Comparison of ENCODE assay signal across 34 cellular contexts in genomic region chr1:217478450-217478849, GRCh38.
"Had no signal": no experiment of that assay in that cellular context is flagged by ENCODE, and none has a peak within 500 bp of the region (broad histone marks: within the 10 kb centered on the region; RNA-seq: fewer than 3 reads in every experiment).

No MANE protein-coding gene starts in this region.

- ATAC-seq: activated CD8-positive, alpha-beta T cell treated with anti-CD3 and anti-CD28 coated beads for 36 hours; activated naive CD4-positive, alpha-beta T cell treated with anti-CD3 and anti-CD28 coated beads, Interleukin-2, amount 50 U/mL, for 72 hours; activated T-helper 17 cell treated with anti-CD3 and anti-CD28 coated beads, Interleukin-2, amount 50 U/mL, for 72 hours; body of pancreas had no signal

- H3K9me3 ChIP-seq: body of pancreas had no signal

- H3K27ac Mint-ChIP-seq: activated B cell treated with CpG ODN at 0.5 μM for 24 hours; activated CD4-positive, alpha-beta memory T cell treated with anti-CD3 and anti-CD28 coated beads for 36 hours; activated CD4-positive, alpha-beta T cell treated with anti-CD3 and anti-CD28 coated beads, Interleukin-2, amount 10 ng/mL, durations not matched to agents 24 days and 14 days; activated CD8-positive, alpha-beta T cell treated with anti-CD3 and anti-CD28 coated beads for 36 hours; activated naive CD4-positive, alpha-beta T cell treated with anti-CD3 and anti-CD28 coated beads for 36 hours; activated naive CD4-positive, alpha-beta T cell treated with anti-CD3 and anti-CD28 coated beads, Interleukin-2, amount 50 U/mL, for 72 hours; activated naive CD8-positive, alpha-beta T cell treated with anti-CD3 and anti-CD28 coated beads for 36 hours; activated T-helper 1 cell treated with anti-CD3 and anti-CD28 coated beads, Interleukin-12 subunit alpha, Interleukin-12 subunit beta, Interleukin-2, Interleukin-4 antibody, amounts not matched to agents 30 ng/mL and 10 ng/mL and 1 ng/mL, durations not matched to agents 14 hours and 24 hours and 36 hours; activated T-helper 17 cell treated with anti-CD3 and anti-CD28 coated beads, Interleukin-2, amount 50 U/mL, for 72 hours; T-helper 1 cell treated with Interleukin-12 subunit alpha and Interleukin-12 subunit beta and Interleukin-4 antibody, amounts not matched to agents 30 μg/mL and 1 μg/mL, for 36 hours; T-helper 2 cell treated with Interferon-gamma antibody and Interleukin-4, amounts not matched to agents 5 μg/mL and 100 μg/mL, for 36 hours had no signal

- H3K27me3 ChIP-seq: adrenal gland, body of pancreas, brain microvascular endothelial cell, breast epithelium had no signal

- H3K4me3 ChIP-seq: adrenal gland, body of pancreas, breast epithelium had no signal

- DNase-seq: activated B cell treated with CpG ODN at 0.5 μM for 24 hours; activated CD4-positive, alpha-beta memory T cell treated with anti-CD3 and anti-CD28 coated beads for 36 hours; activated CD4-positive, alpha-beta T cell treated with anti-CD3 and anti-CD28 coated beads for 4 hours; activated CD4-positive, alpha-beta T cell treated with anti-CD3 and anti-CD28 coated beads, Interleukin-2, amount 10 ng/mL, durations not matched to agents 24 days and 14 days; activated CD4-positive, alpha-beta T cell treated with anti-CD3 and anti-CD28 coated beads, Interleukin-2, amount 50 U/mL, for 1 hour; activated CD4-positive, alpha-beta T cell treated with anti-CD3 and anti-CD28 coated beads, Interleukin-2, amount 50 U/mL, for 4 hours; activated CD4-positive, CD25-positive, alpha-beta regulatory T cell treated with anti-CD3 and anti-CD28 coated beads, Interleukin-2, amount 50 U/mL, for 72 hours; activated CD8-positive, alpha-beta memory T cell treated with anti-CD3 and anti-CD28 coated beads, Interleukin-2, amount 50 U/mL, for 4 hours; activated CD8-positive, alpha-beta T cell treated with anti-CD3 and anti-CD28 coated beads for 36 hours; activated effector memory CD4-positive, alpha-beta T cell treated with anti-CD3 and anti-CD28 coated beads, Interleukin-2, amount 50 U/mL, for 16 hours; activated gamma-delta T cell treated with Interleukin-2 at 50 U/mL for 16 hours; activated naive CD4-positive, alpha-beta T cell; activated naive CD4-positive, alpha-beta T cell treated with anti-CD3 and anti-CD28 coated beads for 36 hours; activated naive CD8-positive, alpha-beta T cell treated with anti-CD3 and anti-CD28 coated beads for 36 hours; activated T-cell treated with anti-CD3 and anti-CD28 coated beads for 4 hours; activated T-cell treated with anti-CD3 and anti-CD28 coated beads, Interleukin-2, amount 50 U/mL, for 1 hour; activated T-cell treated with anti-CD3 and anti-CD28 coated beads, Interleukin-2, amount 50 U/mL, for 48 hours; adrenal gland; amniotic stem cell; aorta; body of pancreas; brain microvascular endothelial cell; central memory CD4-positive, alpha-beta T cell; SW 1271; T-helper 1 cell; T-helper 2 cell; T-helper 9 cell had no signal

- H3K27ac ChIP-seq: adrenal gland, body of pancreas, brain microvascular endothelial cell, breast epithelium, VCaP had no signal

- H3K36me3 ChIP-seq: adrenal gland, breast epithelium had no signal

- H3K9me3 Mint-ChIP-seq: activated T-helper 17 cell treated with anti-CD3 and anti-CD28 coated beads, Interleukin-2, amount 50 U/mL, for 72 hours had no signal

- H3K4me3 Mint-ChIP-seq: activated B cell treated with CpG ODN at 0.5 μM for 24 hours; activated CD4-positive, alpha-beta memory T cell treated with anti-CD3 and anti-CD28 coated beads for 36 hours; activated CD4-positive, alpha-beta T cell treated with anti-CD3 and anti-CD28 coated beads, Interleukin-2, amount 10 ng/mL, durations not matched to agents 24 days and 14 days; activated CD8-positive, alpha-beta T cell treated with anti-CD3 and anti-CD28 coated beads for 36 hours; activated naive CD4-positive, alpha-beta T cell treated with anti-CD3 and anti-CD28 coated beads for 36 hours; activated naive CD8-positive, alpha-beta T cell treated with anti-CD3 and anti-CD28 coated beads for 36 hours; activated T-helper 1 cell treated with anti-CD3 and anti-CD28 coated beads, Interleukin-12 subunit alpha, Interleukin-12 subunit beta, Interleukin-2, Interleukin-4 antibody, amounts not matched to agents 30 ng/mL and 10 ng/mL and 1 ng/mL, durations not matched to agents 14 hours and 24 hours and 36 hours; activated T-helper 17 cell treated with anti-CD3 and anti-CD28 coated beads, Interleukin-2, amount 50 U/mL, for 72 hours; T-helper 1 cell treated with Interleukin-12 subunit alpha and Interleukin-12 subunit beta and Interleukin-4 antibody, amounts not matched to agents 30 μg/mL and 1 μg/mL, for 36 hours; T-helper 2 cell treated with Interferon-gamma antibody and Interleukin-4, amounts not matched to agents 5 μg/mL and 100 μg/mL, for 36 hours had no signal

- H3K27me3 Mint-ChIP-seq: activated B cell treated with CpG ODN at 0.5 μM for 24 hours; activated CD4-positive, alpha-beta memory T cell treated with anti-CD3 and anti-CD28 coated beads for 36 hours; activated CD4-positive, alpha-beta T cell treated with anti-CD3 and anti-CD28 coated beads, Interleukin-2, amount 10 ng/mL, durations not matched to agents 24 days and 14 days; activated CD8-positive, alpha-beta T cell treated with anti-CD3 and anti-CD28 coated beads for 36 hours; activated naive CD8-positive, alpha-beta T cell treated with anti-CD3 and anti-CD28 coated beads for 36 hours; activated T-helper 17 cell treated with anti-CD3 and anti-CD28 coated beads, Interleukin-2, amount 50 U/mL, for 72 hours had no signal

- H3K4me1 ChIP-seq: adrenal gland, body of pancreas, breast epithelium had no signal
